In the genomic region with DNA sequence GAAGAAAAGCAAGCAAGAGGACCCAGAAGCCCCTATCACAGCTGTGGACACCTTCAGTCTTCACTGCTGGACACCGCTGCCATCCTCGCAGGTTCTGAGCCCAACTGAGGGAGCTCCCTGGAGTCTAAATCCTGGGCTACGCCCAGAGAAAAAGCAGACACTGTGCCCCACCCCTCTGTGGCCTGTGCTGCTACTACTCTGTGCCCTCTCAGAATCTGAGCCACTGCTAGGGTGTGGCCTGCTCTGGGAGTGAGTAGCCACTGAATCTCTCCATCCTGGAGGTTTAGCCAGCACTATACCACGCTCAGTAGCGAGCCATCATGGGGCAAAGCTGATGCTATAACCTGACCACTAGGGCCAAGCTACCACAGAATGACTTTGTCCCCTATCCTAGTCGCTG, we compare ENCODE assay signal across 13 cellular contexts.
DNase-seq lines count a peak whose midpoint lies in the region; ATAC-seq and TF ChIP-seq lines count a peak whose summit lies in the region.
"Had no signal": no experiment of that assay in that cellular context is flagged by ENCODE, and none has a peak within 500 bp of the region (broad histone marks: within the 10 kb centered on the region; RNA-seq: fewer than 3 reads in every experiment).

No MANE protein-coding gene starts in this region.

- H3K27me3 ChIP-seq in mammary epithelial cell (ENCODE audit: insufficient read depth, low read length) (no peaks in the 10 kb centered on the region), transverse colon (no peaks in the 10 kb centered on the region), Peyer's patch (no peaks in the 10 kb centered on the region)
- H3K27me3 ChIP-seq: left lung had no signal

- H3K27ac ChIP-seq in mammary epithelial cell (ENCODE audit: insufficient read depth, low read depth, low read length) (no peak overlapping the region), transverse colon (no peak overlapping the region), Peyer's patch (no peak overlapping the region)
- H3K27ac ChIP-seq: left lung had no signal

- no peak for TF ChIP-seq EP300 in transverse colon (IDR thresholded peaks at IDR 0.05; ENCODE audit: low read depth)

- no peaks in the 10 kb centered on the region for H4K20me1 ChIP-seq in mammary epithelial cell (ENCODE audit: insufficient read depth, low read length)

- in situ Hi-C loops in mammary epithelial cell (cut with MboI; ENCODE audit: low sequenced_read_pairs in 2 of 2) (no loop called here), transverse colon (cut with MboI; ENCODE audit: low pct_ligation_motif_present in 1 of 4, low pct_unique_long_range_greater_than_20kb in 1 of 4, low sequenced_read_pairs in 3 of 4) (no loop called here)

- 100% methylated on average over 6 of the region's 6 CpGs for WGBS in mammary epithelial cell (ENCODE audit: low coverage, missing lambda C conversion rate)
- 87% methylated on average over 6 of the region's 6 CpGs; no CpG with 5 or more reads in 1 of the 2 donors for WGBS in transverse colon (ENCODE audit: low coverage in 1 of 2), 2 donors

- BruUV-seq in mammary epithelial cell (replicated peaks; lab: Mats Ljungman, UMichigan): no TSS peak

- H3K79me2 ChIP-seq in mammary epithelial cell (ENCODE audit: insufficient read depth, low read length): no peaks in the 10 kb centered on the region

- dilution Hi-C loops in mammary epithelial cell (cut with HindIII; ENCODE audit: low sequenced_read_pairs): no loop called here

- H3K4me3 ChIP-seq in mammary epithelial cell (replicated peaks in 1 of 3; ENCODE audit: insufficient read depth in 1 of 3, low read depth in 2 of 3, low read length in 3 of 3): no peak overlapping the region
- H3K4me3 ChIP-seq in mucosa of descending colon: no peak overlapping the region
- H3K4me3 ChIP-seq in transverse colon: no peak overlapping the region
- H3K4me3 ChIP-seq in Peyer's patch: no peak overlapping the region
- H3K4me3 ChIP-seq: left lung had no signal

- no peak for TF ChIP-seq POLR2A in transverse colon (IDR thresholded peaks at IDR 0.05)
- TF ChIP-seq POLR2A in Peyer's patch (IDR thresholded peaks at IDR 0.05): no peak

- ATAC-seq in mucosa of descending colon (peak; percentile 49), HG02970 (IDR thresholded peaks at IDR 0.05; ENCODE audit: low FRiP score, unreplicated experiment) (no peak)
- ATAC-seq: activated CD8-positive, alpha-beta T cell treated with anti-CD3 and anti-CD28 coated beads, Interleukin-2, amount 10 ng/mL, durations not matched to agents 7 days and 5 days had no signal

- no peak overlapping the region for H3K9ac ChIP-seq in mammary epithelial cell (ENCODE audit: insufficient read depth, low read length)

- intact Hi-C loops in mammary epithelial cell (cut with micrococcal nuclease): no loop called here
- intact Hi-C loops in mucosa of descending colon (cut with DNase I, micrococcal nuclease): no loop called here
- intact Hi-C loops in transverse colon (cut with DNase I; ENCODE audit: low total_unique reads): no loop called here

- H3K4me1 ChIP-seq in mammary epithelial cell (ENCODE audit: insufficient read depth, low read length) (peaks cover 20% of the 10 kb centered on the region), mucosa of descending colon (ENCODE audit: low read depth) (no peaks in the 10 kb centered on the region), transverse colon (no peaks in the 10 kb centered on the region), Peyer's patch (no peaks in the 10 kb centered on the region)
- H3K4me1 ChIP-seq: Caco-2, left lung had no signal

- CTCF ChIA-PET in mammary epithelial cell (lab: Charles Lee; ENCODE audit: low non-redundant PET): no interaction called here

- H3K36me3 ChIP-seq in mammary epithelial cell (ENCODE audit: insufficient read depth, low read length) (no peaks in the 10 kb centered on the region), mucosa of descending colon (ENCODE audit: low read depth) (no peaks in the 10 kb centered on the region), transverse colon (no peaks in the 10 kb centered on the region), Peyer's patch (no peaks in the 10 kb centered on the region)
- H3K36me3 ChIP-seq: left lung had no signal

- peak overlapping the region; percentile 29 for H3K4me2 ChIP-seq in mammary epithelial cell (ENCODE audit: insufficient read depth, low read depth, low read length)

- TF ChIP-seq CTCF in mammary epithelial cell (conservative IDR thresholded peaks at IDR 0.05 in 1 of 2, IDR thresholded peaks at IDR 0.05 in 1 of 2; ENCODE audit: extremely low read depth in 1 of 2, insufficient read depth in 1 of 2, low read depth in 1 of 2, low read length in 2 of 2) (no peak), mucosa of descending colon (IDR thresholded peaks at IDR 0.05) (no peak), transverse colon (IDR thresholded peaks at IDR 0.05) (no peak), Peyer's patch (IDR thresholded peaks at IDR 0.05) (no peak)

- H2AFZ ChIP-seq in mammary epithelial cell (ENCODE audit: low read depth, low read length): peak overlapping the region; percentile 68

- DNase-seq in Daoy (ENCODE audit: low read depth) (peak; percentile 10), M059J (ENCODE audit: low read depth) (peak; percentile 80), mammary epithelial cell (peak; percentile 56), mucosa of descending colon (peak in 1 of 3 donors; percentile 11), GDM1 (lab: John Stamatoyannopoulos, UW) (no peak), transverse colon (no peak), Peyer's patch (no peak)
- DNase-seq: activated CD8-positive, alpha-beta T cell treated with anti-CD3 and anti-CD28 coated beads, Interleukin-2, amount 10 ng/mL, durations not matched to agents 7 days and 5 days; Caco-2; erythroblast; left lung; naive B cell had no signal

- H3K9me3 ChIP-seq in mammary epithelial cell (replicated peaks; ENCODE audit: insufficient read depth, low read length) (peaks cover 2% of the 10 kb centered on the region), mucosa of descending colon (peaks cover 5% of the 10 kb centered on the region), transverse colon (peaks cover 0 to 5% of the 10 kb centered on the region in 2 donors), Peyer's patch (peaks cover 0 to 4% (median 0%) of the 10 kb centered on the region in 4 donors)

Comparison
In these comparisons a context has a peak if more than half of its experiments do, and no peak if none do; other contexts are left out.
1. DNase-seq: peak in Daoy (single experiment), M059J (single experiment) and mammary epithelial cell (single experiment); none in GDM1 (single experiment), transverse colon (single experiment) and Peyer's patch (0 of 3).